Comparison of ENCODE assay signal across 18 cellular contexts in genomic region chr11:111561306-111561705, GRCh38. TPM values are rescaled to one million over a fixed set of nuclear protein-coding genes. Genes with fewer than 3 reads are reported as not detected.
"Had no signal": no experiment of that assay in that cellular context is flagged by ENCODE, and none has a peak within 500 bp of the region (broad histone marks: within the 10 kb centered on the region; RNA-seq: fewer than 3 reads in every experiment).

No MANE protein-coding gene starts in this region.

- H3K9me3 Mint-ChIP-seq: activated T-helper 1 cell treated with anti-CD3 and anti-CD28 coated beads, Interleukin-12 subunit alpha, Interleukin-12 subunit beta, Interleukin-2, Interleukin-4 antibody, amounts not matched to agents 30 ng/mL and 10 ng/mL and 1 ng/mL, durations not matched to agents 14 hours and 24 hours and 36 hours; central memory CD8-positive, alpha-beta T cell; stimulated activated naive CD8-positive, alpha-beta T cell treated with anti-CD3 and anti-CD28 coated beads, Interleukin-15, amount 100 ng/mL, for 72 hours had no signal

- H3K4me3 Mint-ChIP-seq: activated T-helper 1 cell treated with anti-CD3 and anti-CD28 coated beads, Interleukin-12 subunit alpha, Interleukin-12 subunit beta, Interleukin-2, Interleukin-4 antibody, amounts not matched to agents 30 ng/mL and 10 ng/mL and 1 ng/mL, durations not matched to agents 14 hours and 24 hours and 36 hours; central memory CD8-positive, alpha-beta T cell; naive thymus-derived CD4-positive, alpha-beta T cell; stimulated activated naive CD8-positive, alpha-beta T cell treated with anti-CD3 and anti-CD28 coated beads, Interleukin-15, amount 100 ng/mL, for 72 hours had no signal

- H3K27ac Mint-ChIP-seq: activated T-helper 1 cell treated with anti-CD3 and anti-CD28 coated beads, Interleukin-12 subunit alpha, Interleukin-12 subunit beta, Interleukin-2, Interleukin-4 antibody, amounts not matched to agents 30 ng/mL and 10 ng/mL and 1 ng/mL, durations not matched to agents 14 hours and 24 hours and 36 hours; naive thymus-derived CD4-positive, alpha-beta T cell; stimulated activated naive CD8-positive, alpha-beta T cell treated with anti-CD3 and anti-CD28 coated beads, Interleukin-15, amount 100 ng/mL, for 72 hours had no signal

- H3K4me1 Mint-ChIP-seq: central memory CD8-positive, alpha-beta T cell had no signal

- H3K9me3 ChIP-seq: lower lobe of right lung, sigmoid colon, testis had no signal

- H3K36me3 ChIP-seq: WERI-Rb-1 had no signal

- H3K27me3 Mint-ChIP-seq: central memory CD8-positive, alpha-beta T cell; stimulated activated naive CD8-positive, alpha-beta T cell treated with anti-CD3 and anti-CD28 coated beads, Interleukin-15, amount 100 ng/mL, for 72 hours had no signal

- H3K4me3 ChIP-seq: lower lobe of right lung, sigmoid colon, testis had no signal

- H3K27ac ChIP-seq: lower lobe of right lung, testis, WERI-Rb-1 had no signal

- H3K4me1 ChIP-seq: testis had no signal

- H3K27me3 ChIP-seq: sigmoid colon, testis had no signal

- DNase-seq: activated CD4-positive, alpha-beta T cell treated with anti-CD3 and anti-CD28 coated beads for 48 hours; activated naive CD4-positive, alpha-beta T cell; cortex of kidney; effector CD8-positive, alpha-beta T cell; lower lobe of right lung; naive thymus-derived CD4-positive, alpha-beta T cell; nucleus accumbens; sigmoid colon; stimulated activated CD4-positive, alpha-beta T cell treated with anti-CD3 and anti-CD28 coated beads, Interleukin-15, amount 100 ng/mL, for 24 hours; stimulated activated CD4-positive, alpha-beta T cell treated with anti-CD3 and anti-CD28 coated beads, Interleukin-4, amount 100 ng/mL, for 4 hours; stimulated activated naive CD8-positive, alpha-beta T cell treated with anti-CD3 and anti-CD28 coated beads, Interleukin-15, amount 100 ng/mL, for 72 hours; testis; WERI-Rb-1 had no signal

RNA-seq across cellular contexts. Expression of gene HOATZ, which starts 46.7 kb away (rescaled TPM):
- total RNA-seq: activated T-helper 1 cell treated with anti-CD3 and anti-CD28 coated beads, Interleukin-12 subunit alpha, Interleukin-12 subunit beta, Interleukin-2, Interleukin-4 antibody, amounts not matched to agents 30 ng/mL and 10 ng/mL and 1 ng/mL, durations not matched to agents 14 hours and 24 hours and 36 hours; naive thymus-derived CD4-positive, alpha-beta T cell; pulmonary artery endothelial cell; sigmoid colon; T-helper 1 cell treated with Interleukin-12 subunit alpha and Interleukin-12 subunit beta and Interleukin-4 antibody, amounts not matched to agents 30 ng/mL and 1 ng/mL, for 36 hours; ureter had no signal
- polyA plus RNA-seq: naive thymus-derived CD4-positive, alpha-beta T cell; sigmoid colon had no signal

RNA-seq across cellular contexts. Expression of gene BTG4, which starts 49.1 kb away (rescaled TPM):
- total RNA-seq: activated T-helper 1 cell treated with anti-CD3 and anti-CD28 coated beads, Interleukin-12 subunit alpha, Interleukin-12 subunit beta, Interleukin-2, Interleukin-4 antibody, amounts not matched to agents 30 ng/mL and 10 ng/mL and 1 ng/mL, durations not matched to agents 14 hours and 24 hours and 36 hours; naive thymus-derived CD4-positive, alpha-beta T cell; pulmonary artery endothelial cell; sigmoid colon; T-helper 1 cell treated with Interleukin-12 subunit alpha and Interleukin-12 subunit beta and Interleukin-4 antibody, amounts not matched to agents 30 ng/mL and 1 ng/mL, for 36 hours; ureter had no signal
- polyA plus RNA-seq: naive thymus-derived CD4-positive, alpha-beta T cell; sigmoid colon had no signal
